Comparison of ENCODE assay signal across 24 cellular contexts in the genomic region with DNA sequence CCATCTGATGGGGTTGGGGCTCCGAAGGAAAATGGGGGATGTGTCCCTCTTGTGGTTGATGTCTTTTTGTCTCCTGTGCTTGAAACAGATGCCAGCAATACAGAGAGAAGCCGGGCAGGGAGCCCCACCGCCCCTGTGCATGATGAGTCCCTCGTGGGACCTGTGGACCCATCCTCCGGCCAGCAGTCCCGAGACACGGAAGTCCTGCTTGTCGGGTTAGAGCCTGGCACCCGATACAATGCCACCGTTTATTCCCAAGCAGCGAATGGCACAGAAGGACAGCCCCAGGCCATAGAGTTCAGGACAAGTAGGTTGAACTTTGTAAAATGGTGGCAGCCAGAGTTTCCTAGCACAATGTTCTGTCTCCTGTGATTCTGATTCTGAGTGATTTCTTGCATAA.
DNase-seq lines count a peak whose midpoint lies in the region; ATAC-seq and TF ChIP-seq lines count a peak whose summit lies in the region.
"Had no signal": no experiment of that assay in that cellular context is flagged by ENCODE, and none has a peak within 500 bp of the region (broad histone marks: within the 10 kb centered on the region; RNA-seq: fewer than 3 reads in every experiment).

No MANE protein-coding gene starts in this region.

- H3K4me1 Mint-ChIP-seq in GM23338 (peaks cover 11% of the 10 kb centered on the region; the same call in 2 of the 3 replicates), nephron progenitor cell (peaks cover 78% of the 10 kb centered on the region)

- H3K4me3 ChIP-seq in BLaER1 (no peak overlapping the region), GM23338 (no peak overlapping the region), dorsolateral prefrontal cortex (no peak overlapping the region), left ventricle myocardium inferior (no peak overlapping the region)
- H3K4me3 ChIP-seq: GM23248, HAP-1 had no signal

- H2AFZ ChIP-seq in GM23338 = no peak overlapping the region
- H2AFZ ChIP-seq: GM23248 had no signal

- no peaks in the 10 kb centered on the region for H3K9me3 Mint-ChIP-seq in GM23338
- H3K9me3 Mint-ChIP-seq in nephron progenitor cell = no peaks in the 10 kb centered on the region
- H3K9me3 Mint-ChIP-seq: CD4-positive, alpha-beta T cell; HFFc6; IgD-negative memory B cell had no signal

- ATAC-seq in GM23338 = no peak
- ATAC-seq in HG02885 (IDR thresholded peaks at IDR 0.05; ENCODE audit: poor library complexity, unreplicated experiment) = no peak

- intact Hi-C loops in dorsolateral prefrontal cortex (cut with DNase I) (no loop called here), left ventricle myocardium inferior (cut with micrococcal nuclease) (no loop called here)

- no peaks in the 10 kb centered on the region for H3K9me3 ChIP-seq in BLaER1
- no peaks in the 10 kb centered on the region for H3K9me3 ChIP-seq in left ventricle myocardium inferior (replicated peaks)
- H3K9me3 ChIP-seq: Caco-2, HAP-1 had no signal

- H3K4me3 Mint-ChIP-seq in GM23338 (no peak overlapping the region), nephron progenitor cell (no peak overlapping the region)
- H3K4me3 Mint-ChIP-seq: CD4-positive, alpha-beta T cell; HFFc6; IgD-negative memory B cell had no signal

- H3K27me3 ChIP-seq in BLaER1 (no peaks in the 10 kb centered on the region), GM23338 (ENCODE audit: insufficient read depth) (no peaks in the 10 kb centered on the region), dorsolateral prefrontal cortex (no peaks in the 10 kb centered on the region), left ventricle myocardium inferior (ENCODE audit: low read depth) (no peaks in the 10 kb centered on the region)

- H3K36me3 Mint-ChIP-seq in GM23338 (ENCODE audit: low read depth) = peaks cover 25% of the 10 kb centered on the region
- H3K36me3 Mint-ChIP-seq in nephron progenitor cell (ENCODE audit: low read depth) = peaks cover 76% of the 10 kb centered on the region

- H3K27ac ChIP-seq in BLaER1 = peak overlapping the region; percentile 54; the same call in 1 of the 2 replicates
- no peak overlapping the region for H3K27ac ChIP-seq in GM23338 (ENCODE audit: low read depth)
- H3K27ac ChIP-seq in dorsolateral prefrontal cortex = peak overlapping the region in 32 of 59 donors; percentile 7 to 73 (median 45)
- H3K27ac ChIP-seq in left ventricle myocardium inferior (replicated peaks) = no peak overlapping the region
- H3K27ac ChIP-seq: GM23248, HL-60, KMS-11 had no signal

- 0 out of 2 replicates have a peak overlapping the region, but pooled peaks have one; percentile 51 for H3K27ac Mint-ChIP-seq in GM23338
- H3K27ac Mint-ChIP-seq in nephron progenitor cell = peak overlapping the region; percentile 55
- H3K27ac Mint-ChIP-seq: CD4-positive, alpha-beta T cell; HFFc6; IgD-negative memory B cell had no signal

- H4K20me1 ChIP-seq in BLaER1 (no peaks in the 10 kb centered on the region), GM23338 (replicated peaks; ENCODE audit: insufficient read depth) (no peaks in the 10 kb centered on the region)

- H3F3A ChIP-seq in GM23338 (replicated peaks; ENCODE audit: low read depth) = no peaks in the 10 kb centered on the region

- H3K9me2 ChIP-seq in GM23338 (ENCODE audit: insufficient read depth) = no peaks in the 10 kb centered on the region

- peaks cover 19% of the 10 kb centered on the region; the same call in 1 of the 2 replicates for H3K36me3 ChIP-seq in BLaER1
- H3K36me3 ChIP-seq in GM23338 (ENCODE audit: insufficient read depth) = no peaks in the 10 kb centered on the region
- H3K36me3 ChIP-seq in left ventricle myocardium inferior = peaks cover 12% of the 10 kb centered on the region

- H3K9ac ChIP-seq in BLaER1 = no peak overlapping the region
- H3K9ac ChIP-seq: GM23248, KMS-11 had no signal

- peak overlapping the region; percentile 59 for H3K4me2 ChIP-seq in BLaER1
- no peak overlapping the region for H3K4me2 ChIP-seq in GM23338
- H3K4me2 ChIP-seq: KMS-11 had no signal

- TF ChIP-seq CTCF in GM23338 (conservative IDR thresholded peaks at IDR 0.05; ENCODE audit: low read depth in 2 of 2) (no peak), dorsolateral prefrontal cortex (IDR thresholded peaks at IDR 0.05 in 54 of 56, conservative IDR thresholded peaks at IDR 0.05 in 2 of 56; ENCODE audit: low read depth in 1 of 56, partially characterized antibody in 56 of 56) (no peak), nephron progenitor cell (IDR thresholded peaks at IDR 0.05) (no peak), left ventricle myocardium inferior (IDR thresholded peaks at IDR 0.05; ENCODE audit: borderline replicate concordance) (no peak)

- H3K4me1 ChIP-seq in BLaER1 = peaks cover 64% of the 10 kb centered on the region
- 0 out of 2 replicates have a peak, but pooled peaks cover 5% of the 10 kb centered on the region for H3K4me1 ChIP-seq in GM23338 (ENCODE audit: insufficient read depth)
- no peaks in the 10 kb centered on the region for H3K4me1 ChIP-seq in left ventricle myocardium inferior
- H3K4me1 ChIP-seq: Caco-2, HAP-1 had no signal

- H3K79me2 ChIP-seq in GM23338 (replicated peaks; ENCODE audit: insufficient read depth) = no peaks in the 10 kb centered on the region

- H3K27me3 Mint-ChIP-seq in GM23338 (ENCODE audit: insufficient read depth, low read depth, poor library complexity) = peaks cover 2% of the 10 kb centered on the region
- peaks cover 8% of the 10 kb centered on the region for H3K27me3 Mint-ChIP-seq in nephron progenitor cell (ENCODE audit: low read depth, poor library complexity)
- H3K27me3 Mint-ChIP-seq: CD4-positive, alpha-beta T cell; IgD-negative memory B cell had no signal

- DNase-seq in GM23338 (ENCODE audit: low spot score) = no peak
- no peak for DNase-seq in dorsolateral prefrontal cortex
- no peak for DNase-seq in nephron progenitor cell
- DNase-seq in left ventricle myocardium inferior = no peak
- no peak for DNase-seq in iPS-NIHi11 (ENCODE audit: low spot score)
- DNase-seq in NCI-H128 (lab: John Stamatoyannopoulos, UW; ENCODE audit: unreplicated experiment) = no peak
- DNase-seq: Caco-2; CD4-positive, alpha-beta T cell; GM23248; HFFc6; MM.1S; NCI-H1417; NCI-H1694 treated with DMSO at 0.1 percent for 48 hours; NCI-H2081; NCI-H2227 treated with DMSO at 0.1 percent for 48 hours; NCI-H69; Right ventricle myocardium superior; RPMI8226 had no signal

TF ChIP-seq in GM23338, 12 proteins besides CTCF, POLR2A, EP300 and RAD21 (continues in another document):
- no peak for TF ChIP-seq ZNF114 (CRISPR knock-in tag; IDR thresholded peaks at IDR 0.05)
- TF ChIP-seq, protein P1, sequence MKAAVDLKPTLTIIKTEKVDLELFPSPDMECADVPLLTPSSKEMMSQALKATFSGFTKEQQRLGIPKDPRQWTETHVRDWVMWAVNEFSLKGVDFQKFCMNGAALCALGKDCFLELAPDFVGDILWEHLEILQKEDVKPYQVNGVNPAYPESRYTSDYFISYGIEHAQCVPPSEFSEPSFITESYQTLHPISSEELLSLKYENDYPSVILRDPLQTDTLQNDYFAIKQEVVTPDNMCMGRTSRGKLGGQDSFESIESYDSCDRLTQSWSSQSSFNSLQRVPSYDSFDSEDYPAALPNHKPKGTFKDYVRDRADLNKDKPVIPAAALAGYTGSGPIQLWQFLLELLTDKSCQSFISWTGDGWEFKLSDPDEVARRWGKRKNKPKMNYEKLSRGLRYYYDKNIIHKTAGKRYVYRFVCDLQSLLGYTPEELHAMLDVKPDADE (IDR thresholded peaks at IDR 0.05) = no peak
- TF ChIP-seq, protein P2, sequence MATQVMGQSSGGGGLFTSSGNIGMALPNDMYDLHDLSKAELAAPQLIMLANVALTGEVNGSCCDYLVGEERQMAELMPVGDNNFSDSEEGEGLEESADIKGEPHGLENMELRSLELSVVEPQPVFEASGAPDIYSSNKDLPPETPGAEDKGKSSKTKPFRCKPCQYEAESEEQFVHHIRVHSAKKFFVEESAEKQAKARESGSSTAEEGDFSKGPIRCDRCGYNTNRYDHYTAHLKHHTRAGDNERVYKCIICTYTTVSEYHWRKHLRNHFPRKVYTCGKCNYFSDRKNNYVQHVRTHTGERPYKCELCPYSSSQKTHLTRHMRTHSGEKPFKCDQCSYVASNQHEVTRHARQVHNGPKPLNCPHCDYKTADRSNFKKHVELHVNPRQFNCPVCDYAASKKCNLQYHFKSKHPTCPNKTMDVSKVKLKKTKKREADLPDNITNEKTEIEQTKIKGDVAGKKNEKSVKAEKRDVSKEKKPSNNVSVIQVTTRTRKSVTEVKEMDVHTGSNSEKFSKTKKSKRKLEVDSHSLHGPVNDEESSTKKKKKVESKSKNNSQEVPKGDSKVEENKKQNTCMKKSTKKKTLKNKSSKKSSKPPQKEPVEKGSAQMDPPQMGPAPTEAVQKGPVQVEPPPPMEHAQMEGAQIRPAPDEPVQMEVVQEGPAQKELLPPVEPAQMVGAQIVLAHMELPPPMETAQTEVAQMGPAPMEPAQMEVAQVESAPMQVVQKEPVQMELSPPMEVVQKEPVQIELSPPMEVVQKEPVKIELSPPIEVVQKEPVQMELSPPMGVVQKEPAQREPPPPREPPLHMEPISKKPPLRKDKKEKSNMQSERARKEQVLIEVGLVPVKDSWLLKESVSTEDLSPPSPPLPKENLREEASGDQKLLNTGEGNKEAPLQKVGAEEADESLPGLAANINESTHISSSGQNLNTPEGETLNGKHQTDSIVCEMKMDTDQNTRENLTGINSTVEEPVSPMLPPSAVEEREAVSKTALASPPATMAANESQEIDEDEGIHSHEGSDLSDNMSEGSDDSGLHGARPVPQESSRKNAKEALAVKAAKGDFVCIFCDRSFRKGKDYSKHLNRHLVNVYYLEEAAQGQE (IDR thresholded peaks at IDR 0.05; ENCODE audit: unreplicated experiment) = no peak
- no peak for TF ChIP-seq STAT1 (IDR thresholded peaks at IDR 0.05; ENCODE audit: unreplicated experiment)
- no peak for TF ChIP-seq POLR2AphosphoS5 (IDR thresholded peaks at IDR 0.05; ENCODE audit: low read depth)
- no peak for TF ChIP-seq JUNB (IDR thresholded peaks at IDR 0.05; ENCODE audit: unreplicated experiment)
- no peak for TF ChIP-seq EZH2phosphoT487 (IDR thresholded peaks at IDR 0.05; ENCODE audit: unreplicated experiment)

Comparison
In these comparisons a context has a peak if more than half of its experiments do, and no peak if none do; other contexts are left out.
1. H3K27ac ChIP-seq: peak in BLaER1 (single experiment) and dorsolateral prefrontal cortex (32 of 59); none in GM23338 (single experiment) and left ventricle myocardium inferior (single experiment).